Comparison of ENCODE assay signal across 8 cellular contexts in the genomic region with DNA sequence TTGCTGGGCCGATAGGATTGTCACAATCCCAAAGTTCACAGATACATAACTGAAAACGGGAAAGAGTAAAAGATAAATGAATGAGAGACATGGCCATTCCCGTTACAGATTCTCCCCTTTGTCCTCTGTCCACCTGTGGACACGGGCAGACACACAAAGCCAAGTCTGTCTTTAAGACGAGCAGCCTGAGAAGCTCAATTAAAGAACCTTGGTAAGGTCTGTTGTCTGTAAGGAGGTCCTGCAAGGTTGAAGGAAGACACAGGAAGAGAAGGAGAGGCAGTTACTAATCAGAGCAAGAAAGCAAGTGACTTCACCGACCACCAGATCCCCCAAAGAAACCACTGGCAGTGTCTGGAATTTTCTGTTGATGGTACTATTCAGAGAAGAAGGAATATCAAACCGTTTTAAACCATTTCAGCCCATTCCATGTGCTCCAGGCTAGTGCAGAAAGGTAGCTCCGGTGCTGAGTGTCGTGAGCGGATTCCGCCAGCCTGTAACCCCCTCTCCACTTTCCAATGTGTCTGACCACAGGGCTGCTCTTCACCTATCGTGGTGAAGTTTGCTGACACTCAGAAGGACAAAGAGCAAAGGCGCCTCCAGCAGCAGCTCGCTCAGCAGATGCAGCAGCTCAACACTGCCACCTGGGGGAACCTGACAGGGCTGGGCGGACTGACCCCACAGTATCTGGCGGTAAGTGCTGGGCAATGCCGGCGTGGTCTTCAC.
A peak's percentile ranks its signal among the peaks of the same experiment; 100 is the strongest.
DNase-seq lines count a peak whose midpoint lies in the region; ATAC-seq and TF ChIP-seq lines count a peak whose summit lies in the region.

No MANE protein-coding gene starts in this region.

- H3K27ac Mint-ChIP-seq in activated CD8-positive, alpha-beta T cell treated with anti-CD3 and anti-CD28 coated beads, Interleukin-2, amount 10 ng/mL, durations not matched to agents 7 days and 5 days: peak overlapping the region; percentile 53

- no peaks in the 10 kb centered on the region for H3K27me3 Mint-ChIP-seq in activated CD8-positive, alpha-beta T cell treated with anti-CD3 and anti-CD28 coated beads, Interleukin-2, amount 10 ng/mL, durations not matched to agents 7 days and 5 days (ENCODE audit: low read depth)

- H3K4me3 ChIP-seq in mucosa of descending colon: no peak overlapping the region

- no peaks in the 10 kb centered on the region for H3K9me3 ChIP-seq in mucosa of descending colon

- intact Hi-C loops in mucosa of descending colon (cut with DNase I, micrococcal nuclease): no loop called here

- H3K36me3 ChIP-seq in mucosa of descending colon (ENCODE audit: low read depth): no peaks in the 10 kb centered on the region

- H3K4me1 Mint-ChIP-seq in activated CD8-positive, alpha-beta T cell treated with anti-CD3 and anti-CD28 coated beads, Interleukin-2, amount 10 ng/mL, durations not matched to agents 7 days and 5 days (ENCODE audit: low read depth): peaks cover 40% of the 10 kb centered on the region

- no peaks in the 10 kb centered on the region for H3K9me3 Mint-ChIP-seq in activated CD8-positive, alpha-beta T cell treated with anti-CD3 and anti-CD28 coated beads, Interleukin-2, amount 10 ng/mL, durations not matched to agents 7 days and 5 days (ENCODE audit: insufficient read depth)

- TF ChIP-seq CTCF in GM12872 (IDR thresholded peaks at IDR 0.05; ENCODE audit: insufficient read depth, low read depth, low read length) (peak; percentile 83), mucosa of descending colon (IDR thresholded peaks at IDR 0.05) (peak; percentile 48)

- DNase-seq in HEK293T (ENCODE audit: extremely low spot score) (peak; percentile 81), NCI-H146 treated with DMSO at 0.1 percent for 48 hours (lab: John Stamatoyannopoulos, UW; ENCODE audit: unreplicated experiment) (peak; percentile 21), mucosa of descending colon (peak; percentile 72 to 83 (median 77)), NCI-H1436 (lab: John Stamatoyannopoulos, UW) (no peak)
- DNase-seq in activated CD8-positive, alpha-beta T cell treated with anti-CD3 and anti-CD28 coated beads, Interleukin-2, amount 10 ng/mL, durations not matched to agents 7 days and 5 days: peak; percentile 69
- peak; percentile 43 for DNase-seq in effector CD8-positive, alpha-beta T cell (lab: John Stamatoyannopoulos, UW)
- peak; percentile 89 for DNase-seq in stimulated activated CD8-positive, alpha-beta memory T cell treated with anti-CD3 and anti-CD28 coated beads, Interleukin-4, amount 100 ng/mL, for 48 hours

- peak; percentile 79 for ATAC-seq in activated CD8-positive, alpha-beta T cell treated with anti-CD3 and anti-CD28 coated beads, Interleukin-2, amount 10 ng/mL, durations not matched to agents 7 days and 5 days
- peak; percentile 88 for ATAC-seq in mucosa of descending colon

- no peak overlapping the region for H3K4me3 Mint-ChIP-seq in activated CD8-positive, alpha-beta T cell treated with anti-CD3 and anti-CD28 coated beads, Interleukin-2, amount 10 ng/mL, durations not matched to agents 7 days and 5 days

- CTCF ChIA-PET in HEK293T (lab: Yijun Ruan, JAX): interaction anchor here (0.7 to 1.5 kb wide), 4 partner anchors 68 to 376 kb away, joined by 3 to 4 read pairs (median 4); no protein-coding TSS in a partner anchor
- CTCF ChIA-PET in activated CD8-positive, alpha-beta T cell treated with anti-CD3 and anti-CD28 coated beads, Interleukin-2, amount 10 ng/mL, durations not matched to agents 7 days and 5 days (lab: Charles Lee): interaction anchor here (0.6 to 3.3 kb wide), 23 partner anchors 11 to 403 kb away, joined by 3 to 14 read pairs (median 4); no protein-coding TSS in a partner anchor

- POLR2A ChIA-PET in HEK293T (lab: Yijun Ruan, JAX): no interaction called here
- POLR2A ChIA-PET in activated CD8-positive, alpha-beta T cell treated with anti-CD3 and anti-CD28 coated beads, Interleukin-2, amount 10 ng/mL, durations not matched to agents 7 days and 5 days (lab: Charles Lee): interaction anchor here (1.3 kb wide), 1 partner anchor 159 kb away, joined by 3 read pairs; no protein-coding TSS in a partner anchor

- H3K36me3 Mint-ChIP-seq in activated CD8-positive, alpha-beta T cell treated with anti-CD3 and anti-CD28 coated beads, Interleukin-2, amount 10 ng/mL, durations not matched to agents 7 days and 5 days (ENCODE audit: low read depth): peaks cover 88% of the 10 kb centered on the region

- H3K4me1 ChIP-seq in mucosa of descending colon (ENCODE audit: low read depth): no peaks in the 10 kb centered on the region

TF ChIP-seq in HEK293T, 16 proteins besides CTCF, POLR2A, EP300 and RAD21:
- no peak for TF ChIP-seq FOXM1 (IDR thresholded peaks at IDR 0.05; ENCODE audit: borderline replicate concordance)
- no peak for TF ChIP-seq ELF4 (IDR thresholded peaks at IDR 0.05)
- no peak for TF ChIP-seq ZNF384 (IDR thresholded peaks at IDR 0.05)
- TF ChIP-seq, protein P1, sequence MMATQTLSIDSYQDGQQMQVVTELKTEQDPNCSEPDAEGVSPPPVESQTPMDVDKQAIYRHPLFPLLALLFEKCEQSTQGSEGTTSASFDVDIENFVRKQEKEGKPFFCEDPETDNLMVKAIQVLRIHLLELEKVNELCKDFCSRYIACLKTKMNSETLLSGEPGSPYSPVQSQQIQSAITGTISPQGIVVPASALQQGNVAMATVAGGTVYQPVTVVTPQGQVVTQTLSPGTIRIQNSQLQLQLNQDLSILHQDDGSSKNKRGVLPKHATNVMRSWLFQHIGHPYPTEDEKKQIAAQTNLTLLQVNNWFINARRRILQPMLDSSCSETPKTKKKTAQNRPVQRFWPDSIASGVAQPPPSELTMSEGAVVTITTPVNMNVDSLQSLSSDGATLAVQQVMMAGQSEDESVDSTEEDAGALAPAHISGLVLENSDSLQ (IDR thresholded peaks at IDR 0.05): no peak
- TF ChIP-seq ARNT (IDR thresholded peaks at IDR 0.05): no peak
- no peak for TF ChIP-seq L3MBTL2 (conservative IDR thresholded peaks at IDR 0.05)
- TF ChIP-seq SP1 (IDR thresholded peaks at IDR 0.05): no peak
- TF ChIP-seq FOXK2 (IDR thresholded peaks at IDR 0.05): no peak
- no peak for TF ChIP-seq SUZ12 (IDR thresholded peaks at IDR 0.05)
- TF ChIP-seq LEF1 (IDR thresholded peaks at IDR 0.05; ENCODE audit: borderline replicate concordance): no peak
- TF ChIP-seq TARDBP (IDR thresholded peaks at IDR 0.05): no peak
- TF ChIP-seq HDGF (IDR thresholded peaks at IDR 0.05; ENCODE audit: borderline replicate concordance): no peak
- TF ChIP-seq NFRKB (IDR thresholded peaks at IDR 0.05): no peak
- no peak for TF ChIP-seq BHLHE40 (IDR thresholded peaks at IDR 0.05; ENCODE audit: borderline replicate concordance)
